8 cellular contexts compared by ENCODE assay signal in genomic region chr15:101250331-101250730, GRCh38. TPM values are rescaled to one million over a fixed set of nuclear protein-coding genes. Genes with fewer than 3 reads are reported as not detected.
DNase-seq lines count a peak whose midpoint lies in the region; TF ChIP-seq lines count a peak whose summit lies in the region.

No MANE protein-coding gene starts in this region.

- H3K9me3 ChIP-seq in adipocyte (ENCODE audit: control insufficient read depth, low read length) (no peaks in the 10 kb centered on the region), iPS-18a (ENCODE audit: control insufficient read depth, low read depth, low read length) (no peaks in the 10 kb centered on the region), stomach smooth muscle (ENCODE audit: control insufficient read depth in 2 of 2, low read length in 2 of 2) (no peaks in the 10 kb centered on the region)

- H3K36me3 ChIP-seq in BJ (ENCODE audit: control insufficient read depth, insufficient read depth, low read length) = no peaks in the 10 kb centered on the region
- no peaks in the 10 kb centered on the region for H3K36me3 ChIP-seq in adipocyte (ENCODE audit: control insufficient read depth, insufficient read depth, low read length, severe bottlenecking)
- no peaks in the 10 kb centered on the region for H3K36me3 ChIP-seq in iPS-18a (ENCODE audit: control insufficient read depth, low read depth, low read length)
- no peaks in the 10 kb centered on the region for H3K36me3 ChIP-seq in stomach smooth muscle (ENCODE audit: control insufficient read depth in 2 of 2, insufficient read depth in 2 of 2, low read length in 2 of 2)

- POLR2A ChIA-PET in BJ (lab: Charles Lee) = no interaction called here

- H3K27ac ChIP-seq in iPS-18a (ENCODE audit: low read length) = no peak overlapping the region
- peak overlapping the region; percentile 37 for H3K27ac ChIP-seq in stomach smooth muscle (ENCODE audit: low read length)

- H3K4me1 ChIP-seq in adipocyte (ENCODE audit: control insufficient read depth, insufficient read depth, low read length) (peaks cover 13% of the 10 kb centered on the region), iPS-18a (ENCODE audit: control insufficient read depth, low read depth, low read length) (peaks cover 15% of the 10 kb centered on the region), stomach smooth muscle (ENCODE audit: control insufficient read depth, insufficient read depth, low read length) (peaks cover 21% of the 10 kb centered on the region)

- CTCF ChIA-PET in BJ (lab: Yijun Ruan, JAX) = interaction anchor here (0.8 to 2.8 kb wide), 7 partner anchors 11 to 333 kb away, joined by 4 to 15 read pairs (median 5); no protein-coding TSS in a partner anchor

- peak overlapping the region; percentile 81 for H3K9ac ChIP-seq in adipocyte (ENCODE audit: low read length)
- H3K9ac ChIP-seq in iPS-18a (ENCODE audit: low read length) = peak overlapping the region; percentile 69
- peak overlapping the region; percentile 74 to 78 for H3K9ac ChIP-seq in stomach smooth muscle (ENCODE audit: low read length in 2 of 2)

- H3K4me3 ChIP-seq in BJ (ENCODE audit: low read depth, low read length) = peak overlapping the region; percentile 78
- peak overlapping the region; percentile 87 for H3K4me3 ChIP-seq in adipocyte (ENCODE audit: low read length)
- peak overlapping the region; percentile 77 for H3K4me3 ChIP-seq in iPS-18a (ENCODE audit: low read length)
- H3K4me3 ChIP-seq in stomach smooth muscle (ENCODE audit: low read length in 2 of 2) = peak overlapping the region; percentile 83 to 85

- 0 out of 2 replicates have a peak, but pooled peaks have one; percentile 10 for TF ChIP-seq CTCF in BJ (IDR thresholded peaks at IDR 0.05; ENCODE audit: insufficient read depth, low read depth, low read length)
- TF ChIP-seq CTCF in GM10266 (IDR thresholded peaks at IDR 0.05; ENCODE audit: control insufficient read depth, insufficient read depth, low read depth, missing control alignments) = no peak

- DNase-seq in BJ (ENCODE audit: low read depth) (peak; percentile 34), HT-29 (ENCODE audit: low spot score) (peak; percentile 56), adipocyte (ENCODE audit: low read depth) (peak; percentile 74), MV-4-11 (lab: John Stamatoyannopoulos, UW) (no peak), AML-193 (lab: John Stamatoyannopoulos, UW) (no peak), GM10266 (ENCODE audit: extremely low spot score) (no peak)

- H3K27me3 ChIP-seq in BJ (ENCODE audit: control insufficient read depth, insufficient read depth, low read length) (no peaks in the 10 kb centered on the region), adipocyte (replicated peaks; ENCODE audit: control insufficient read depth, insufficient read depth, low read length) (no peaks in the 10 kb centered on the region), iPS-18a (ENCODE audit: control insufficient read depth, insufficient read depth, low read length) (peaks cover 11% of the 10 kb centered on the region), stomach smooth muscle (ENCODE audit: control insufficient read depth in 1 of 2, insufficient read depth in 2 of 2, low read length in 2 of 2) (no peaks in the 10 kb centered on the region)

RNA-seq across cellular contexts. Expression of gene CHSY1, which starts 1.5 kb away (rescaled TPM):
- polyA plus RNA-seq in BJ (2011; rRNA removed) = 17.7 and 24.3 TPM in 2 replicates
- 14.9 and 16.0 TPM in 2 replicates for polyA minus RNA-seq in BJ (2011; rRNA and poly(A)+ RNA removed)
- total RNA-seq in HT-29 (2014; rRNA removed; shearing (Covaris generic)) = 6.9 and 7.4 TPM in 2 replicates

RNA-seq across cellular contexts. Expression of gene SELENOS, which starts 27.0 kb away (rescaled TPM):
- 71.2 and 86.0 TPM in 2 replicates for polyA plus RNA-seq in BJ (2011; rRNA removed)
- polyA minus RNA-seq in BJ (2011; rRNA and poly(A)+ RNA removed) = 19.1 and 24.5 TPM in 2 replicates
- total RNA-seq in HT-29 (2014; rRNA removed; shearing (Covaris generic)) = 56.6 and 67.1 TPM in 2 replicates

RNA-seq across cellular contexts. Expression of gene SNRPA1, which starts 44.7 kb away (rescaled TPM):
- 27.0 and 44.8 TPM in 2 replicates for polyA plus RNA-seq in BJ (2011; rRNA removed)
- polyA minus RNA-seq in BJ (2011; rRNA and poly(A)+ RNA removed) = 7.9 and 10.0 TPM in 2 replicates
- total RNA-seq in HT-29 (2014; rRNA removed; shearing (Covaris generic)) = 57.3 and 63.0 TPM in 2 replicates

Comparison
In these comparisons a context has a peak if more than half of its experiments do, and no peak if none do; other contexts are left out.
1. DNase-seq: peak in BJ (single experiment), HT-29 (single experiment) and adipocyte (single experiment); none in MV-4-11 (single experiment), AML-193 (0 of 2) and GM10266 (single experiment).
2. Peak in every context shown above with its lines, with median percentiles within 50 percentile points of each other: H3K4me3 ChIP-seq and H3K9ac ChIP-seq.